ENCODE assay signal across 19 cellular contexts in the genomic region with DNA sequence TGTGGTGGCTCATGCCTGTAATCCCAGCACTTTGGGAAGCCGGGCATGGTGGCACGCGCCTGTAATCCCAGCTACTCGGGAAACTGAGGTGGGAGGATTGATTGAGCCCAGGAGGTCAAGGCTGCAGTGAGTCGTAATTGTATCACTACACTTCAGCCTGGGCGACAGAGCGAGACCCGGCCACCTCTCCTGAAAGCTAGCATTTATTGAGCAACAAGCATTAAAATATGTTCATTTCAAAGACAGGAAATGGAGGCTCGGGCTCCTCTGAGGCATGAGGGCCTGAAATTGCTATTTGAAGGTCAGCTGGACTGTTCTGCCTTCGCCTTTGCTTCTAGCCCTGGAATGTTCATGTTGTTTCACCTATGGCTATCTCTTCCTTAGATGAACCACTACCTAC. TPM values are rescaled to one million over a fixed set of nuclear protein-coding genes. Genes with fewer than 3 reads are reported as not detected.
"Had no signal": no experiment of that assay in that cellular context is flagged by ENCODE, and none has a peak within 500 bp of the region (broad histone marks: within the 10 kb centered on the region; RNA-seq: fewer than 3 reads in every experiment).

No MANE protein-coding gene starts in this region.

- H3K4me1 ChIP-seq: parathyroid adenoma, stomach had no signal

- H3K79me2 ChIP-seq: parathyroid adenoma had no signal

- H3K27ac ChIP-seq: parathyroid adenoma, stomach, thyroid gland had no signal

- H3K27ac Mint-ChIP-seq: activated CD4-positive, alpha-beta memory T cell treated with anti-CD3 and anti-CD28 coated beads for 36 hours; activated naive CD8-positive, alpha-beta T cell treated with anti-CD3 and anti-CD28 coated beads, Interleukin-2, amount 10 ng/mL, durations not matched to agents 7 days and 5 days; mesothelial cell of epicardium had no signal

- DNase-seq: activated CD4-positive, alpha-beta memory T cell treated with anti-CD3 and anti-CD28 coated beads for 36 hours; activated CD4-positive, alpha-beta T cell treated with anti-CD3 and anti-CD28 coated beads for 1 hour; activated gamma-delta T cell; activated naive CD8-positive, alpha-beta T cell treated with anti-CD3 and anti-CD28 coated beads, Interleukin-2, amount 10 ng/mL, durations not matched to agents 7 days and 5 days; activated T-cell treated with anti-CD3 and anti-CD28 coated beads, Interleukin-2, amount 50 U/mL, for 4 hours; anterior cingulate cortex; foreskin melanocyte; kidney; retina; stimulated activated CD4-positive, alpha-beta T cell treated with anti-CD3 and anti-CD28 coated beads, Interleukin-4, amount 100 ng/mL, for 4 hours; stomach; T-helper 2 cell; thyroid gland had no signal

- H2AFZ ChIP-seq: parathyroid adenoma had no signal

- H3K4me3 Mint-ChIP-seq: activated CD4-positive, alpha-beta memory T cell treated with anti-CD3 and anti-CD28 coated beads for 36 hours; activated naive CD8-positive, alpha-beta T cell treated with anti-CD3 and anti-CD28 coated beads, Interleukin-2, amount 10 ng/mL, durations not matched to agents 7 days and 5 days; activated T-cell treated with anti-CD3 and anti-CD28 coated beads, Interleukin-2, amount 50 U/mL, for 4 hours; mesothelial cell of epicardium had no signal

- H3K4me3 ChIP-seq: stomach, thyroid gland had no signal

- H3K9me3 Mint-ChIP-seq: activated CD4-positive, alpha-beta memory T cell treated with anti-CD3 and anti-CD28 coated beads for 36 hours; activated naive CD8-positive, alpha-beta T cell treated with anti-CD3 and anti-CD28 coated beads, Interleukin-2, amount 10 ng/mL, durations not matched to agents 7 days and 5 days; activated T-cell treated with anti-CD3 and anti-CD28 coated beads, Interleukin-2, amount 50 U/mL, for 4 hours; mesothelial cell of epicardium had no signal

- H3K4me1 Mint-ChIP-seq: mesothelial cell of epicardium had no signal

- H3K27me3 ChIP-seq: stomach, thyroid gland had no signal

- H3K27me3 Mint-ChIP-seq: activated CD4-positive, alpha-beta memory T cell treated with anti-CD3 and anti-CD28 coated beads for 36 hours; activated naive CD8-positive, alpha-beta T cell treated with anti-CD3 and anti-CD28 coated beads, Interleukin-2, amount 10 ng/mL, durations not matched to agents 7 days and 5 days had no signal

RNA-seq across cellular contexts. Expression of a gene that starts 34.5 kb away (rescaled TPM):
- total RNA-seq: activated CD4-positive, alpha-beta memory T cell treated with anti-CD3 and anti-CD28 coated beads for 36 hours; activated naive CD8-positive, alpha-beta T cell treated with anti-CD3 and anti-CD28 coated beads, Interleukin-2, amount 10 ng/mL, durations not matched to agents 7 days and 5 days; activated T-cell treated with anti-CD3 and anti-CD28 coated beads, Interleukin-2, amount 50 U/mL, for 4 hours; chondrocyte; esophagus mucosa; kidney; mesothelial cell of epicardium; myocyte; skeletal muscle tissue; stomach; thyroid gland had no signal
